8 cellular contexts compared by ENCODE assay signal in the genomic region with DNA sequence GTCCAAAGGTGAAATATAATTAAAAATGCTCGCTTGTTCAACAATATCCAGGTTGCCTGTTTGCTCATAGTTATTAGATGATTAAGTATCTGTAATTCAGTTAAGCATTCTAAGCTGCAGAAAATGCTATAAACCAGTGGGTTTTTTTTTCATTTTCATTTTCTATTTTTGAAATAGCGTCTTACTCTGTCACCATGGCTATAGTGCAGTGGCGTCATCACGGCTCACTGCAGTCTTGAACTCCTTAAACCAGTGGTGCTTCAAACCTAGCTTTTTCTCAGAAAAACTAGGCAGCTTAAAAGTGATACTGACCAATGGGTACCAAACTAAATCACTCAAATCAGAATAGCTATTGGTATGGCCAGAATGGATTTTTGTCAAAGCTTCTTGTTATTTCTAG.
"Had no signal": no experiment of that assay in that cellular context is flagged by ENCODE, and none has a peak within 500 bp of the region (broad histone marks: within the 10 kb centered on the region; RNA-seq: fewer than 3 reads in every experiment).

No MANE protein-coding gene starts in this region.

- ATAC-seq: GM23338, HepG2 had no signal

- H3K9me3 Mint-ChIP-seq: H9 had no signal

- H3K4me2 ChIP-seq: GM23338, KMS-11 had no signal

- DNase-seq: H9, HCEC 1CT, KBM-7 had no signal

- H3K36me3 Mint-ChIP-seq: IgD-negative memory B cell had no signal

- H3K9ac ChIP-seq: KMS-11 had no signal

- H3K4me3 ChIP-seq: GM23338 had no signal

- H3K27ac Mint-ChIP-seq: GM23338, H9, IgD-negative memory B cell had no signal

- H2AFZ ChIP-seq: GM23338 had no signal

- H3K27ac ChIP-seq: HL-60, KMS-11 had no signal
